ENCODE assay signal across 21 cellular contexts in the genomic region with DNA sequence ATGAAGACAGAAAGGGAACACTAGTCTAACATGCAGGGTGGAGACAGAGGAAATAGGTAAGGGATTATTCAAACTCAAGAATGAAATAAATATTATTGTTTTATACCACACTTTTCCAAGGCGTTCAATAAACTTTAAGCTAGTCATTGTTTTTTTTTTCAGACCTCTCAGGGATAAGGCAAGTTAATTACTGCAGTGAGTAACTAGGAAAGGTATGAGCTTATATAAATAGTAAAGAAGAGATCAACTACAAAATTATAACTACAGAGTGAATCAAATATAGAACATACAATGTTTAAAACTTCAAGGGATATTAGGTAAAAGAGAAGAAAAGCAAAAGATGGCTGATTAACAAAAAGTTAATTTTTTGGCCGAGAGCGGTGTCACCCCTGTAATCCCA.
"Had no signal": no experiment of that assay in that cellular context is flagged by ENCODE, and none has a peak within 500 bp of the region (broad histone marks: within the 10 kb centered on the region; RNA-seq: fewer than 3 reads in every experiment).

No MANE protein-coding gene starts in this region.

- H3K27me3 Mint-ChIP-seq: activated naive CD8-positive, alpha-beta T cell treated with anti-CD3 and anti-CD28 coated beads, Interleukin-2, amount 10 ng/mL, durations not matched to agents 7 days and 5 days; memory B cell; natural killer cell treated with Interleukin-12 subunit alpha and Interleukin-12 subunit beta and Interleukin-15 and Interleukin-18, amount 100 ng/mL, for 72 hours; progenitor cell of endocrine pancreas had no signal

- H3K4me3 ChIP-seq: transverse colon had no signal

- FAIRE-seq: bronchial epithelial cell, small intestine, TTC549 had no signal

- H3K4me1 Mint-ChIP-seq: WTC11 had no signal

- H3K9me3 ChIP-seq: transverse colon had no signal

- H3K27ac ChIP-seq: transverse colon had no signal

- H3K4me3 Mint-ChIP-seq: activated naive CD8-positive, alpha-beta T cell treated with anti-CD3 and anti-CD28 coated beads, Interleukin-2, amount 10 ng/mL, durations not matched to agents 7 days and 5 days; endodermal cell; memory B cell; natural killer cell treated with Interleukin-12 subunit alpha and Interleukin-12 subunit beta and Interleukin-15 and Interleukin-18, amount 100 ng/mL, for 72 hours; WTC11 had no signal

- H3K27me3 ChIP-seq: transverse colon had no signal

- H3K9me3 Mint-ChIP-seq: activated naive CD8-positive, alpha-beta T cell treated with anti-CD3 and anti-CD28 coated beads, Interleukin-2, amount 10 ng/mL, durations not matched to agents 7 days and 5 days; memory B cell; natural killer cell treated with Interleukin-12 subunit alpha and Interleukin-12 subunit beta and Interleukin-15 and Interleukin-18, amount 100 ng/mL, for 72 hours; WTC11 had no signal

- H3K4me1 ChIP-seq: transverse colon had no signal

- ATAC-seq: left ventricle myocardium superior; natural killer cell treated with Interleukin-12 subunit alpha and Interleukin-12 subunit beta and Interleukin-15 and Interleukin-18, amount 100 ng/mL, for 72 hours; right cardiac atrium; WTC11 had no signal

- H3K27ac Mint-ChIP-seq: activated naive CD8-positive, alpha-beta T cell treated with anti-CD3 and anti-CD28 coated beads, Interleukin-2, amount 10 ng/mL, durations not matched to agents 7 days and 5 days; endodermal cell; memory B cell; natural killer cell treated with Interleukin-12 subunit alpha and Interleukin-12 subunit beta and Interleukin-15 and Interleukin-18, amount 100 ng/mL, for 72 hours; progenitor cell of endocrine pancreas; WTC11 had no signal

- DNase-seq: activated CD4-positive, alpha-beta T cell treated with anti-CD3 and anti-CD28 coated beads for 48 hours; activated naive CD4-positive, alpha-beta T cell; activated naive CD8-positive, alpha-beta T cell treated with anti-CD3 and anti-CD28 coated beads, Interleukin-2, amount 10 ng/mL, durations not matched to agents 7 days and 5 days; aorta; endodermal cell; erythroblast; kidney glomerular epithelial cell; left ventricle myocardium superior; nucleus accumbens; right cardiac atrium; small intestine; stimulated activated CD4-positive, alpha-beta T cell treated with anti-CD3 and anti-CD28 coated beads, Interleukin-4, amount 100 ng/mL, for 4 hours; stimulated activated CD8-positive, alpha-beta memory T cell treated with anti-CD3 and anti-CD28 coated beads, Interleukin-4, amount 100 ng/mL, for 48 hours; stimulated activated naive CD4-positive, alpha-beta T cell treated with Interleukin-2 at 50 U/mL for 16 hours; transverse colon had no signal
